Comparison of ENCODE assay signal across 1 cellular context in the genomic region with DNA sequence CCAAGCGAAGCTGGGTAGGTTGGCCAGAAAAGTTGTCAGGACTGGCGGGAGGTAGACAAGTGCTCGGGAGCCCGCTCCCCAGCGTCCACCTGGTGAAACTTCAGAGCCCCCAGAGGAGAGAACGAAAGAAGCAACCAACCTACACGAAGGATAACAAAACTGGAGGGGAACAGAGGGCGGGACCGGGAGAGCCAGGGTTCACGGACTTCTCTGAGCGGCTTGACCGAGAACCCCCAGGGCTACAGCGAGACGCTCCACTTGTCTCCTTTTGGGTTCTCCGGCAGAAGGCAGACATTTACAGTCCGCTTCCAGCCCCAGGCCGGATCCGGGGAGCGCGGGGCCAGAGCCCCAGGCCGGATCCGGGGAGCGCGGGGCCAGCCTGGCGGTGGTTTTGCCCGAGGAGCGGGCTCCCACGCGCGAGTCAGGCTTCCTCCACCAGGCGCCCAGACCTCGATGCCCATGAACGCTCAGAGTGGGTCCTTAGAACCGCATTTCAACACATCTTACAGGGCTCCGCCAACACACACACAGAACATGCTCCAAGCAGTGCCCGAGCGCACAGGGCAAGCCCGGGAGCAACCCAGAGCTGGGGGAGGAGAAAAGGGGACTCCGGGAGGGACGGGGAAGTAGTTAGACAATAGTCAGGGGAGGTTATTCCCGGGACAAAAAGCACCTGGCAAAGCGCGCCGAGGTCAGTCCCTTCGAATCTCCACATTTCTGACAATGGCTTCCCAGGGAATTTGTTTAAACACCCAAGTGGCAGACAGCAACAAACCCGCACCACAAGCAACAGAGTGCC.
TF ChIP-seq lines count a peak whose summit lies in the region.

No MANE protein-coding gene starts in this region.

TF ChIP-seq in HCT116, 20 proteins besides CTCF, POLR2A, EP300 and RAD21 (continued from another document):
- TF ChIP-seq ZFX (IDR thresholded peaks at IDR 0.05): no peak
- TF ChIP-seq, protein P1, sequence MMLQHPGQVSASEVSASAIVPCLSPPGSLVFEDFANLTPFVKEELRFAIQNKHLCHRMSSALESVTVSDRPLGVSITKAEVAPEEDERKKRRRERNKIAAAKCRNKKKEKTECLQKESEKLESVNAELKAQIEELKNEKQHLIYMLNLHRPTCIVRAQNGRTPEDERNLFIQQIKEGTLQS (IDR thresholded peaks at IDR 0.05): no peak
TF ChIP-seq in HCT116: peak in this region for 2.
